In genomic region chrX:154350429-154351182, GRCh38 we compare ENCODE assay signal across 12 cellular contexts. TPM values are rescaled to one million over a fixed set of nuclear protein-coding genes. Genes with fewer than 3 reads are reported as not detected.
DNase-seq lines count a peak whose midpoint lies in the region; ATAC-seq and TF ChIP-seq lines count a peak whose summit lies in the region.
"Had no signal": no experiment of that assay in that cellular context is flagged by ENCODE, and none has a peak within 500 bp of the region (broad histone marks: within the 10 kb centered on the region; RNA-seq: fewer than 3 reads in every experiment).

No MANE protein-coding gene starts in this region.

- H3K36me3 ChIP-seq in CD4-positive, alpha-beta memory T cell (ENCODE audit: insufficient read depth, low read length), result peaks cover 56% of the 10 kb centered on the region
- H3K36me3 ChIP-seq in GM23248 (ENCODE audit: low read depth), result peaks cover 16% of the 10 kb centered on the region; the same call in 1 of the 2 replicates

- H4K20me1 ChIP-seq in GM23248 (ENCODE audit: insufficient read depth), result no peaks in the 10 kb centered on the region

- H3K4me3 ChIP-seq in CD4-positive, alpha-beta memory T cell (ENCODE audit: low read length in 2 of 2), result no peak overlapping the region
- H3K4me3 ChIP-seq in GM23248, result no peak overlapping the region
- H3K4me3 ChIP-seq: BLaER1, thyroid gland had no signal

- H3K4me2 ChIP-seq in GM23248 (ENCODE audit: unreplicated experiment), result no peak overlapping the region
- H3K4me2 ChIP-seq: BLaER1 had no signal

- no peak overlapping the region for H2AFZ ChIP-seq in GM23248

- peaks cover 84% of the 10 kb centered on the region for H3K4me1 ChIP-seq in CD4-positive, alpha-beta memory T cell (ENCODE audit: insufficient read depth, low read length)
- H3K4me1 ChIP-seq in GM23248 (ENCODE audit: insufficient read depth), result no peaks in the 10 kb centered on the region
- H3K4me1 ChIP-seq: thyroid gland had no signal

- no peak for ATAC-seq in central memory CD8-positive, alpha-beta T cell (replicated peaks; ENCODE audit: extremely low read depth, poor library complexity, severe bottlenecking)
- no peak for ATAC-seq in natural killer cell
- no peak for ATAC-seq in HG03442 (IDR thresholded peaks at IDR 0.05; ENCODE audit: unreplicated experiment)
- no peak for ATAC-seq in GM18858 (IDR thresholded peaks at IDR 0.05; ENCODE audit: unreplicated experiment)

- H3K27me3 Mint-ChIP-seq in CD4-positive, alpha-beta memory T cell, result no peaks in the 10 kb centered on the region
- no peaks in the 10 kb centered on the region for H3K27me3 Mint-ChIP-seq in central memory CD8-positive, alpha-beta T cell
- no peaks in the 10 kb centered on the region for H3K27me3 Mint-ChIP-seq in natural killer cell (ENCODE audit: low read depth in 2 of 2)

- CTCF ChIA-PET in CD4-positive, alpha-beta memory T cell (lab: Charles Lee; ENCODE audit: partially characterized antibody), result no interaction called here

- no peaks in the 10 kb centered on the region for H3K9me2 ChIP-seq in GM23248 (ENCODE audit: insufficient read depth)

- POLR2A ChIA-PET in CD4-positive, alpha-beta memory T cell (lab: Charles Lee; ENCODE audit: partially characterized antibody), result interaction anchor here (1.0 to 12.9 kb wide), 6 partner anchors 9 to 370 kb away, joined by 3 to 245 read pairs (median 5); partner anchors contain the start of genes EMD and RPL10

- DNase-seq in CD4-positive, alpha-beta memory T cell, result peak in 2 of 5 donors; percentile 9 to 39
- DNase-seq in GM23248 (peak; percentile 25), natural killer cell (peak; percentile 27), NAMALWA (ENCODE audit: low spot score) (no peak)
- no peak for DNase-seq in central memory CD8-positive, alpha-beta T cell (ENCODE audit: low spot score in 2 of 2)
- DNase-seq: NCI-H187, NCI-H524, thyroid gland had no signal

- H3K4me3 Mint-ChIP-seq in CD4-positive, alpha-beta memory T cell, result peak overlapping the region in 7 of 8 donors; percentile 54 to 70 (median 63)
- H3K4me3 Mint-ChIP-seq in central memory CD8-positive, alpha-beta T cell, result peak overlapping the region; percentile 65
- peak overlapping the region; percentile 50 for H3K4me3 Mint-ChIP-seq in natural killer cell

- H3K27ac Mint-ChIP-seq in CD4-positive, alpha-beta memory T cell, result peak overlapping the region; percentile 86 to 93 (median 89)
- peak overlapping the region; percentile 88 for H3K27ac Mint-ChIP-seq in central memory CD8-positive, alpha-beta T cell (ENCODE audit: low read depth)
- H3K27ac Mint-ChIP-seq in natural killer cell, result peak overlapping the region; percentile 98 to 100

- peak overlapping the region; percentile 47 for H3K27ac ChIP-seq in CD4-positive, alpha-beta memory T cell (ENCODE audit: low read depth, low read length)
- no peak overlapping the region; the same call in 1 of the 2 replicates for H3K27ac ChIP-seq in GM23248
- H3K27ac ChIP-seq: BLaER1, thyroid gland had no signal

- H3K79me2 ChIP-seq in GM23248 (ENCODE audit: insufficient read depth), result peaks cover 4% of the 10 kb centered on the region; the same call in 1 of the 2 replicates

- H3F3A ChIP-seq in GM23248 (ENCODE audit: insufficient read depth), result peaks cover 19% of the 10 kb centered on the region

- intact Hi-C loops in CD4-positive, alpha-beta memory T cell (cut with micrococcal nuclease), result no loop called here
- intact Hi-C loops in natural killer cell (cut with micrococcal nuclease), result no loop called here

- H3K9me3 Mint-ChIP-seq in CD4-positive, alpha-beta memory T cell, result no peaks in the 10 kb centered on the region
- H3K9me3 Mint-ChIP-seq in central memory CD8-positive, alpha-beta T cell, result no peaks in the 10 kb centered on the region
- no peaks in the 10 kb centered on the region for H3K9me3 Mint-ChIP-seq in natural killer cell

- in situ Hi-C loops in GM23248 (cut with MboI), result no loop called here

- no peak for TF ChIP-seq CTCF in natural killer cell (IDR thresholded peaks at IDR 0.05)

- H3K27me3 ChIP-seq in CD4-positive, alpha-beta memory T cell (ENCODE audit: insufficient read depth, low read length), result no peaks in the 10 kb centered on the region
- no peaks in the 10 kb centered on the region for H3K27me3 ChIP-seq in GM23248 (replicated peaks; ENCODE audit: insufficient read depth)
- H3K27me3 ChIP-seq: thyroid gland had no signal

- 80 to 93% methylated on average over 12 to 13 of the region's 19 CpGs for WGBS in GM23248 (ENCODE audit: low coverage in 1 of 2, low lambda C conversion rate in 2 of 2, missing lambda C conversion rate in 2 of 2), 2 experiments

- peaks cover 3 to 32% of the 10 kb centered on the region in 2 donors for H3K36me3 Mint-ChIP-seq in CD4-positive, alpha-beta memory T cell
- peaks cover 75% of the 10 kb centered on the region for H3K36me3 Mint-ChIP-seq in central memory CD8-positive, alpha-beta T cell (ENCODE audit: insufficient read depth)
- no peaks in the 10 kb centered on the region for H3K36me3 Mint-ChIP-seq in natural killer cell

- no peaks in the 10 kb centered on the region for H3K9me3 ChIP-seq in CD4-positive, alpha-beta memory T cell (ENCODE audit: control insufficient read depth in 1 of 2, low read length in 2 of 2)
- no peaks in the 10 kb centered on the region for H3K9me3 ChIP-seq in GM23248 (ENCODE audit: low read depth)
- H3K9me3 ChIP-seq: BLaER1, thyroid gland had no signal

- H3K4me1 Mint-ChIP-seq in CD4-positive, alpha-beta memory T cell, result peaks cover 22 to 72% (median 41%) of the 10 kb centered on the region in 4 donors
- H3K4me1 Mint-ChIP-seq in central memory CD8-positive, alpha-beta T cell, result peaks cover 25% of the 10 kb centered on the region
- H3K4me1 Mint-ChIP-seq in natural killer cell, result peaks cover 25 to 36% of the 10 kb centered on the region in 2 donors

- H3K9ac ChIP-seq in GM23248, result no peak overlapping the region
- H3K9ac ChIP-seq: BLaER1 had no signal

RNA-seq across cellular contexts. Expression of gene FLNA, which starts 23.8 kb away (rescaled TPM):
- 100 to 1,000 TPM; 839 to 871 TPM for total RNA-seq in CD4-positive, alpha-beta memory T cell
- 100 to 1,000 TPM in 1 of 2 donors, 10 to 100 TPM in 1; 87.4 to 683 TPM for polyA plus RNA-seq in CD4-positive, alpha-beta memory T cell
- total RNA-seq in GM23248 (2014; rRNA removed; shearing (Covaris generic)), result 2,857 and 2,903 TPM in 2 replicates
- 1,377 and 1,379 TPM in 2 replicates for polyA plus RNA-seq in GM23248 (2016; fragmentation: Nextera tagmentation; extraction: Ambion mirVana)
- total RNA-seq in natural killer cell, result 1,000 to 10,000 TPM; 2,872 to 3,483 (median 2,927) TPM

RNA-seq across cellular contexts. Expression of gene EMD, which starts 28.5 kb away (rescaled TPM):
- total RNA-seq in CD4-positive, alpha-beta memory T cell, result 10 to 100 TPM; 84.3 to 88.7 TPM
- polyA plus RNA-seq in CD4-positive, alpha-beta memory T cell, result 10 to 100 TPM; 30.3 to 38.2 TPM
- total RNA-seq in GM23248 (2014; rRNA removed; shearing (Covaris generic)), result 39.7 TPM in 2 replicates
- polyA plus RNA-seq in GM23248 (2016; fragmentation: Nextera tagmentation; extraction: Ambion mirVana), result 86.6 and 96.0 TPM in 2 replicates
- 100 to 1,000 TPM; 141 to 175 (median 152) TPM for total RNA-seq in natural killer cell

RNA-seq across cellular contexts. Expression of gene RPL10, which starts 47.6 kb away (rescaled TPM):
- 1,000 to 10,000 TPM; 5,157 to 5,386 TPM for total RNA-seq in CD4-positive, alpha-beta memory T cell
- polyA plus RNA-seq in CD4-positive, alpha-beta memory T cell, result 1,000 to 10,000 TPM; 4,018 to 5,740 TPM
- total RNA-seq in GM23248 (2014; rRNA removed; shearing (Covaris generic)), result 3,014 and 6,561 TPM in 2 replicates
- polyA plus RNA-seq in GM23248 (2016; fragmentation: Nextera tagmentation; extraction: Ambion mirVana), result 1,381 and 1,435 TPM in 2 replicates
- 1,000 to 10,000 TPM; 2,249 to 2,456 (median 2,324) TPM for total RNA-seq in natural killer cell

RNA-seq across cellular contexts. Expression of gene TKTL1, which starts 55.0 kb away (rescaled TPM):
- 1 to 10 TPM in 1 of 2 experiments, under 1 TPM in 1; 0.32 to 1.9 TPM for total RNA-seq in CD4-positive, alpha-beta memory T cell
- polyA plus RNA-seq in CD4-positive, alpha-beta memory T cell, result 10 to 100 TPM; 19.3 to 44.1 TPM
- total RNA-seq in GM23248 (2014; rRNA removed; shearing (Covaris generic)), result not detected in 2 replicates
- not detected in 2 replicates for polyA plus RNA-seq in GM23248 (2016; fragmentation: Nextera tagmentation; extraction: Ambion mirVana)
- 10 to 100 TPM; 17.1 to 42.8 (median 28.8) TPM for total RNA-seq in natural killer cell

RNA-seq across cellular contexts. Expression of gene TEX28, which starts 55.7 kb away (rescaled TPM):
- not detected for total RNA-seq in CD4-positive, alpha-beta memory T cell
- not detected for polyA plus RNA-seq in CD4-positive, alpha-beta memory T cell
- total RNA-seq in GM23248 (2014; rRNA removed; shearing (Covaris generic)), result not detected in 2 replicates
- polyA plus RNA-seq in GM23248 (2016; fragmentation: Nextera tagmentation; extraction: Ambion mirVana), result not detected in 2 replicates
- total RNA-seq in natural killer cell, result under 1 TPM in 1 of 3 donors, not detected in 2; 0.61 TPM
- total RNA-seq: mononuclear cell, thyroid gland had no signal

Comparison
In these comparisons a context has a peak if more than half of its experiments do, and no peak if none do; other contexts are left out.
1. DNase-seq: peak in GM23248 (single experiment) and natural killer cell (single experiment); none in central memory CD8-positive, alpha-beta T cell (0 of 2) and NAMALWA (single experiment).
2. Peak in every context shown above with its lines, with median percentiles within 50 percentile points of each other: H3K27ac Mint-ChIP-seq and H3K4me3 Mint-ChIP-seq.